6 cellular contexts compared by ENCODE assay signal in genomic region chr2:73300926-73301325, GRCh38. TPM values are rescaled to one million over a fixed set of nuclear protein-coding genes. Genes with fewer than 3 reads are reported as not detected.
"Had no signal": no experiment of that assay in that cellular context is flagged by ENCODE, and none has a peak within 500 bp of the region (broad histone marks: within the 10 kb centered on the region; RNA-seq: fewer than 3 reads in every experiment).

No MANE protein-coding gene starts in this region.

- H3K4me2 ChIP-seq: GM23338 had no signal

- H3K4me3 Mint-ChIP-seq: GM23338, H9, IgD-negative memory B cell had no signal

- H3K9me3 Mint-ChIP-seq: GM23338, H9 had no signal

- H3K4me1 Mint-ChIP-seq: IgD-negative memory B cell had no signal

- H3K36me3 Mint-ChIP-seq: IgD-negative memory B cell had no signal

- H3K4me3 ChIP-seq: GM23338 had no signal

- ATAC-seq: GM23338, HepG2 had no signal

- H3K27ac Mint-ChIP-seq: GM23338, H9, IgD-negative memory B cell had no signal

- DNase-seq: H9, HCEC 1CT had no signal

- H2AFZ ChIP-seq: GM23338 had no signal

RNA-seq across cellular contexts. Expression of gene EGR4, which starts 7.6 kb away (rescaled TPM):
- total RNA-seq: GM23338, HepG2, HT1080 had no signal
